Comparison of ENCODE assay signal across 4 cellular contexts in the genomic region with DNA sequence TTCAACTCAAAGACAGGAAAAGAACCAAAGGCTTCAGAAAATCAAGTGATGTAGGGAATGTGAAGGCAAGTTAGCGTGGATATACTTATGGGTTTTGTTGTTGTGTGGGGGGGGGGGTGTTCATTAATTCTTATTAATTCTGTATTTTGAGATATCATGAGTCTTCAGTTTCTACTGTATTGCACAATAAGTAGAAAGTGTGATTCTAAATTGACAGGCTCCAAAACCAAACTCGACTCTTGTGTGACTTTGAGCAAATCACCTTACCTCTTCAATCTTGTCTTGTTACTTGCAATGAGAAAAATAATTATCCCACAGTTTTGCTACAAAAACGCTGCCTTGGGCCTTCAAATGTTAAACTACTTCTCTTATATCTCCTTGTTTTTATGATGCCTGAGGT.
A peak's percentile ranks its signal among the peaks of the same experiment; 100 is the strongest.
TF ChIP-seq lines count a peak whose summit lies in the region.

No MANE protein-coding gene starts in this region.

TF ChIP-seq in HepG2, 621 proteins besides CTCF, POLR2A, EP300 and RAD21:
- TF ChIP-seq CREM (IDR thresholded peaks at IDR 0.05) (no peak), CREM (CRISPR knock-in tag; IDR thresholded peaks at IDR 0.05) (no peak), CEBPB (IDR thresholded peaks at IDR 0.05; ENCODE audit: borderline replicate concordance, low read depth, low read length) (peak; percentile 59; the same call in 1 of the 2 replicates)

TF ChIP-seq in GM23338, 12 proteins besides CTCF, POLR2A, EP300 and RAD21 (continues in another document):
- TF ChIP-seq ETS1 (IDR thresholded peaks at IDR 0.05) (no peak), NANOG (IDR thresholded peaks at IDR 0.05; ENCODE audit: borderline replicate concordance) (no peak), CREB1 (CRISPR knock-in tag; IDR thresholded peaks at IDR 0.05; ENCODE audit: low read depth) (no peak), JUNB (IDR thresholded peaks at IDR 0.05; ENCODE audit: unreplicated experiment) (no peak), REST (IDR thresholded peaks at IDR 0.05; ENCODE audit: unreplicated experiment) (no peak), POLR2AphosphoS5 (IDR thresholded peaks at IDR 0.05; ENCODE audit: low read depth) (no peak), EZH2 (IDR thresholded peaks at IDR 0.05; ENCODE audit: low read depth, unreplicated experiment) (no peak), ZNF114 (CRISPR knock-in tag; IDR thresholded peaks at IDR 0.05) (no peak), ZNF331 (CRISPR knock-in tag; IDR thresholded peaks at IDR 0.05; ENCODE audit: low read depth) (no peak), EZH2phosphoT487 (IDR thresholded peaks at IDR 0.05; ENCODE audit: unreplicated experiment) (no peak)

TF ChIP-seq in IMR-90, 13 proteins besides CTCF, POLR2A, EP300 and RAD21:
- TF ChIP-seq RCOR1 (IDR thresholded peaks at IDR 0.05; ENCODE audit: insufficient replicate concordance, low read length) (no peak), RFX5 (IDR thresholded peaks at IDR 0.05; ENCODE audit: low read depth, low read length) (no peak), CEBPB (IDR thresholded peaks at IDR 0.05; ENCODE audit: low read depth, low read length) (peak; percentile 56)

TF ChIP-seq in neural cell, 6 proteins besides CTCF, POLR2A, EP300 and RAD21:
- TF ChIP-seq POLR2AphosphoS5 (IDR thresholded peaks at IDR 0.05) (no peak), TAF1 (IDR thresholded peaks at IDR 0.05; ENCODE audit: low read depth) (no peak), EZH2 (IDR thresholded peaks at IDR 0.05; ENCODE audit: borderline replicate concordance, insufficient read depth, low read length, poor library complexity, severe bottlenecking) (no peak), MXI1 (conservative IDR thresholded peaks at IDR 0.05; ENCODE audit: poor library complexity, severe bottlenecking) (no peak), REST (IDR thresholded peaks at IDR 0.05; ENCODE audit: borderline replicate concordance) (no peak), SMC3 (conservative IDR thresholded peaks at IDR 0.05; ENCODE audit: poor library complexity) (no peak)
